ENCODE assay signal across 30 cellular contexts in the genomic region with DNA sequence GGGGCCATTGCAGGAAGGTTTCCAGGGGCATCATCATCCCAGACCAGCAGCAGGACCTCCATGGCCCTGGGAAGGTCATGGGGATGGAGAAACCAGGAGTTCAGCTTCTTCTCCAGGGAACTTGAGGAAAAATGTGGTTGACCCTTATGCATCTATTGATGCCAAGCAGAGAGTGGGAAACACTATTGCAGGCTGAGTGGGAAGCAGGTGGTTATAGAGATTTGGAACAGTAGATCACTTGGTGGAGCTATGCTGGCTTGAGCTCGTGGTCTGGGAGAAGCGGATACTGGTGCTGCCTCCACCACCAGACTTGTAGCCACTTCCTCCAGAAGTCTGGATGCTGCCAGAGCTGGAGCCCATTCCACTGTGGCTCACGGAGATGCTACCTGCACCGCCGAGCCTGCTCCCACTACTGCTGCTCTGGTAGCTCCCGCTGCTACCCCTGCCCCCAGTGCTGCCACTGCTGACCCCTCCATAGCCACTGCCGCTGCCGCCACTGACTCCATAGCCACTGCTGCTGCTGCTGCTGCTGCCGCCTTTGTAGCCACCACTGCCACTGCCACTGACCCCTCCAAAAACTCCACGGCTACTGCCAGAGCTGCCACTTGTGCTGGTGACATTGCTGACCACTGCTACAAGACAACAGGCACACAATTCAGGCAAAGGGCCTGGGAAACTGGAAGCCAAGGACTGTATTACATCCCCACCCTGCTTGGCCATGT. TPM values are rescaled to one million over a fixed set of nuclear protein-coding genes. Genes with fewer than 3 reads are reported as not detected.
"Had no signal": no experiment of that assay in that cellular context is flagged by ENCODE, and none has a peak within 500 bp of the region (broad histone marks: within the 10 kb centered on the region; RNA-seq: fewer than 3 reads in every experiment).

No MANE protein-coding gene starts in this region.

- H3K36me3 ChIP-seq: colonic mucosa, esophagus squamous epithelium, gastrocnemius medialis, heart right ventricle, left lung, lower lobe of right lung had no signal

- H3K9me3 Mint-ChIP-seq: dendritic cell treated with granulocyte-macrophage colony-stimulating factor and Interleukin-4, amounts not matched to agents 40 ng/mL and 50 ng/mL, for 4 days; endodermal cell had no signal

- H3K4me1 Mint-ChIP-seq: endodermal cell had no signal

- DNase-seq: colonic mucosa; cortex of kidney; effector CD8-positive, alpha-beta T cell; effector memory CD8-positive, alpha-beta T cell; endodermal cell; erythroblast; esophagus squamous epithelium; foreskin fibroblast; foreskin melanocyte; gastrocnemius medialis; glutamatergic neuron; head of caudate nucleus; heart right ventricle; hippocampal formation; left cardiac atrium; left lung; left ventricle myocardium superior; lower lobe of right lung; mesendoderm; midbrain had no signal

- H3K9me3 ChIP-seq: colonic mucosa, esophagus squamous epithelium, gastrocnemius medialis, heart right ventricle, left lung, lower lobe of right lung had no signal

- H3K27ac Mint-ChIP-seq: dendritic cell treated with granulocyte-macrophage colony-stimulating factor and Interleukin-4, amounts not matched to agents 40 ng/mL and 50 ng/mL, for 4 days; effector memory CD8-positive, alpha-beta T cell; endodermal cell had no signal

- H3K4me3 Mint-ChIP-seq: dendritic cell treated with granulocyte-macrophage colony-stimulating factor and Interleukin-4, amounts not matched to agents 40 ng/mL and 50 ng/mL, for 4 days; effector memory CD8-positive, alpha-beta T cell; endodermal cell had no signal

- H3K4me1 ChIP-seq: colonic mucosa, esophagus squamous epithelium, gastrocnemius medialis, heart right ventricle, left lung, lower lobe of right lung had no signal

- H3K4me3 ChIP-seq: colonic mucosa, esophagus squamous epithelium, gastrocnemius medialis, heart right ventricle, left lung, lower lobe of right lung had no signal

- H3K27ac ChIP-seq: colonic mucosa, epithelial cell of prostate, esophagus squamous epithelium, gastrocnemius medialis, heart right ventricle, left lung, lower lobe of right lung had no signal

- H3K27me3 ChIP-seq: colonic mucosa, gastrocnemius medialis had no signal

RNA-seq across cellular contexts. Expression of a gene that starts 8.5 kb away (rescaled TPM):
- total RNA-seq: colonic mucosa, dermis microvascular lymphatic vessel endothelial cell, endodermal cell, esophagus squamous epithelium, gastrocnemius medialis, glomerular endothelial cell, heart right ventricle, kidney epithelial cell, left cardiac atrium, left lung, left ventricle myocardium superior, lower leg skin, lower lobe of right lung, lung microvascular endothelial cell, mononuclear cell, mucosa of gallbladder had no signal
- polyA plus RNA-seq: heart right ventricle, keratinocyte had no signal

RNA-seq across cellular contexts. Expression of a gene that starts 27.3 kb away (rescaled TPM):
- total RNA-seq: colonic mucosa, dermis microvascular lymphatic vessel endothelial cell, endodermal cell, gastrocnemius medialis, heart right ventricle, kidney epithelial cell, left cardiac atrium, left lung, left ventricle myocardium superior, lower leg skin, lower lobe of right lung, lung microvascular endothelial cell, mononuclear cell, mucosa of gallbladder had no signal
- polyA plus RNA-seq: heart right ventricle had no signal

RNA-seq across cellular contexts. Expression of a gene that starts 45.3 kb away (rescaled TPM):
- total RNA-seq: colonic mucosa, dermis microvascular lymphatic vessel endothelial cell, endodermal cell, gastrocnemius medialis, glomerular endothelial cell, heart right ventricle, kidney epithelial cell, left cardiac atrium, left ventricle myocardium superior, lung microvascular endothelial cell, mononuclear cell, mucosa of gallbladder had no signal
